ENCODE assay signal across 10 cellular contexts in the genomic region with DNA sequence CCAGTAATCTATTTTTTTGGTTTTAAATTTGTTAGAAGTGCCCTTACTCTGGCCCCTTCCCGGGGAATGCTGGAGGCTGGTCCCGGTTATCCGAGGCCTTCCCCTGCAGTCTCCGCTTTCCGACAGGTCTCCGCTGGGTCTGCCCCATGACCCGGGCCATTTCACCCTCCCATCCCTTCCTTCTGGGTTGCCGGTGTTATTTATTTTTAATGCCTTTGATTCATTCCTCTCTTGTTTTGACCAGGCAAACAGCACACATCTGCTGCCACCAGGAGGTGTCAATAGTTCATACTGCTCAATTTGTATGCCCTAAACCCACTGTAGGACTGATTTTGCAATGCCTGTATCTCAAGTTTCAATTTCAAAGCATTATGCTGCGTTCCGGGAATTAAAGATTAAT.
A peak's percentile ranks its signal among the peaks of the same experiment; 100 is the strongest.
DNase-seq lines count a peak whose midpoint lies in the region; ATAC-seq and TF ChIP-seq lines count a peak whose summit lies in the region.
"Had no signal": no experiment of that assay in that cellular context is flagged by ENCODE, and none has a peak within 500 bp of the region (broad histone marks: within the 10 kb centered on the region; RNA-seq: fewer than 3 reads in every experiment).

No MANE protein-coding gene starts in this region.

- no peaks in the 10 kb centered on the region for H3K9me3 ChIP-seq in SJCRH30 (replicated peaks)
- no peaks in the 10 kb centered on the region for H3K9me3 ChIP-seq in body of pancreas

- POLR2A ChIA-PET in HEK293T (lab: Yijun Ruan, JAX), result no interaction called here

- no peak for TF ChIP-seq POLR2A in body of pancreas (IDR thresholded peaks at IDR 0.05)

- H3K27ac ChIP-seq in SJCRH30, result no peak overlapping the region
- H3K27ac ChIP-seq in body of pancreas, result no peak overlapping the region

- TF ChIP-seq CTCF in AG10803 (conservative IDR thresholded peaks at IDR 0.05; ENCODE audit: low read length) (peak; percentile 57), kidney epithelial cell (IDR thresholded peaks at IDR 0.05; ENCODE audit: insufficient read depth, low read length, poor library complexity, severe bottlenecking) (peak; percentile 19), body of pancreas (IDR thresholded peaks at IDR 0.05) (peak in 2 of 7 experiments; percentile 6 to 17)

- H3K4me3 ChIP-seq in AG10803 (ENCODE audit: low read length) (no peak overlapping the region), SJCRH30 (no peak overlapping the region), kidney epithelial cell (ENCODE audit: low read depth, low read length) (no peak overlapping the region), body of pancreas (no peak overlapping the region)

- intact Hi-C loops in body of pancreas (cut with DNase I), result no loop called here

- H3K4me1 ChIP-seq in SJCRH30, result no peaks in the 10 kb centered on the region
- no peaks in the 10 kb centered on the region for H3K4me1 ChIP-seq in body of pancreas

- H3K36me3 ChIP-seq in SJCRH30 (no peaks in the 10 kb centered on the region), kidney epithelial cell (ENCODE audit: control insufficient read depth, insufficient read depth, low read length) (no peaks in the 10 kb centered on the region), body of pancreas (replicated peaks in 1 of 2; ENCODE audit: insufficient read depth in 1 of 2, low read depth in 2 of 2) (no peaks in the 10 kb centered on the region)

- 46 to 56% methylated on average over 10 of the region's 10 CpGs for WGBS in body of pancreas, 2 donors

- CTCF ChIA-PET in HEK293T (lab: Yijun Ruan, JAX), result no interaction called here

- H3K27me3 ChIP-seq in SJCRH30 (peaks cover 5% of the 10 kb centered on the region; the same call in 1 of the 2 replicates), kidney epithelial cell (ENCODE audit: control insufficient read depth, insufficient read depth, low read length) (no peaks in the 10 kb centered on the region), body of pancreas (no peaks in the 10 kb centered on the region)

- ATAC-seq in GM19467 (IDR thresholded peaks at IDR 0.05; ENCODE audit: unreplicated experiment), result no peak
- no peak for ATAC-seq in body of pancreas
- no peak for ATAC-seq in GM21786 (IDR thresholded peaks at IDR 0.05; ENCODE audit: unreplicated experiment)
- ATAC-seq: natural killer cell treated with Interleukin-12 subunit alpha and Interleukin-12 subunit beta and Interleukin-15 and Interleukin-18, amount 100 ng/mL, for 72 hours had no signal

- DNase-seq in AG10803 (ENCODE audit: low read depth) (peak; percentile 54), HEK293T (ENCODE audit: extremely low spot score) (peak; percentile 28), SJCRH30 (peak; percentile 5 to 43), kidney epithelial cell (ENCODE audit: low read depth) (no peak), body of pancreas (no peak), GM19240 (ENCODE audit: insufficient read length, low spot score) (no peak)
- DNase-seq: NCI-H526 treated with DMSO at 0.1 percent for 48 hours had no signal

TF ChIP-seq in HEK293T, 16 proteins besides CTCF, POLR2A, EP300 and RAD21:
- no peak for TF ChIP-seq ELF4 (IDR thresholded peaks at IDR 0.05)
- TF ChIP-seq FOXK2 (IDR thresholded peaks at IDR 0.05), result no peak
- no peak for TF ChIP-seq L3MBTL2 (conservative IDR thresholded peaks at IDR 0.05)
- no peak for TF ChIP-seq HDGF (IDR thresholded peaks at IDR 0.05; ENCODE audit: borderline replicate concordance)
- no peak for TF ChIP-seq ZNF384 (IDR thresholded peaks at IDR 0.05)
- TF ChIP-seq, protein P1, sequence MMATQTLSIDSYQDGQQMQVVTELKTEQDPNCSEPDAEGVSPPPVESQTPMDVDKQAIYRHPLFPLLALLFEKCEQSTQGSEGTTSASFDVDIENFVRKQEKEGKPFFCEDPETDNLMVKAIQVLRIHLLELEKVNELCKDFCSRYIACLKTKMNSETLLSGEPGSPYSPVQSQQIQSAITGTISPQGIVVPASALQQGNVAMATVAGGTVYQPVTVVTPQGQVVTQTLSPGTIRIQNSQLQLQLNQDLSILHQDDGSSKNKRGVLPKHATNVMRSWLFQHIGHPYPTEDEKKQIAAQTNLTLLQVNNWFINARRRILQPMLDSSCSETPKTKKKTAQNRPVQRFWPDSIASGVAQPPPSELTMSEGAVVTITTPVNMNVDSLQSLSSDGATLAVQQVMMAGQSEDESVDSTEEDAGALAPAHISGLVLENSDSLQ (IDR thresholded peaks at IDR 0.05), result no peak
- TF ChIP-seq TARDBP (IDR thresholded peaks at IDR 0.05), result no peak

Comparison
In these comparisons a context has a peak if more than half of its experiments do, and no peak if none do; other contexts are left out.
1. DNase-seq: peak in AG10803 (single experiment), HEK293T (single experiment) and SJCRH30 (2 of 2); none in kidney epithelial cell (single experiment), body of pancreas (0 of 4) and GM19240 (single experiment).